ENCODE assay signal across 27 cellular contexts in the genomic region with DNA sequence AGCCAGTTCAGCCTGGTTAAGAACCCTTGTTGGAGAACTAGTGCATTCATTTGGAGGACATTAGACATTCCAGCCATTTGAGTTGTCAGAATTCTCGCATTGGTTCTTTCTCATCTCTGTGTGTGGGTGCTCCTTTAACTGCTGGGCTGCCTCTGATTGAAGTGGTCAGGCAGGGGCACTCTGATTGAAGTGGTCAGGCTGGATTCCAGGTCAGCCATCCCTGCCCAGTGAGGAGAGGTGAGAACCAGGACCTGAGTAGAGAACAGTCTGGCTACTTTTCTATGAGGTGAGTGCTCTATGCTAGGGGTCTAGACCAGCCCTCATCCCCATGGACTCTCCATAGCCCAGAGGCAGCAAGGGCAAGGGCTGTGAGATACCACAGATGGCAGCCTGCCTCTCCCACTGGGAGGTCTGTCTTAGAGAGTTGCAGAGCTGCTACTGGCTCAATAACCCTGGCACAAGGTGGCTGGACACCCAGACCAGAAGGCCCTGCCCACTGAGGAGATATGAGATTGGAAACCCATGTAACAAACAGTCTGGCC.
"Had no signal": no experiment of that assay in that cellular context is flagged by ENCODE, and none has a peak within 500 bp of the region (broad histone marks: within the 10 kb centered on the region; RNA-seq: fewer than 3 reads in every experiment).

No MANE protein-coding gene starts in this region.

- H3K27me3 Mint-ChIP-seq: activated CD4-positive, alpha-beta memory T cell treated with anti-CD3 and anti-CD28 coated beads, Interleukin-2, amount 10 ng/mL, durations not matched to agents 7 days and 5 days; activated CD4-positive, alpha-beta T cell treated with anti-CD3 and anti-CD28 coated beads for 36 hours; activated CD4-positive, alpha-beta T cell treated with anti-CD3 and anti-CD28 coated beads, Interleukin-2, amount 10 ng/mL, durations not matched to agents 7 days and 5 days; activated naive CD4-positive, alpha-beta T cell treated with anti-CD3 and anti-CD28 coated beads, Interleukin-2, amount 10 ng/mL, durations not matched to agents 7 days and 5 days; activated naive CD8-positive, alpha-beta T cell treated with anti-CD3 and anti-CD28 coated beads, Interleukin-2, amount 10 ng/mL, durations not matched to agents 7 days and 5 days; activated T-cell treated with anti-CD3 and anti-CD28 coated beads, Interleukin-2, amount 50 U/mL, for 24 hours; central memory CD8-positive, alpha-beta T cell had no signal

- ATAC-seq: activated CD4-positive, alpha-beta T cell treated with anti-CD3 and anti-CD28 coated beads for 36 hours; activated naive CD4-positive, alpha-beta T cell treated with anti-CD3 and anti-CD28 coated beads, Interleukin-2, amount 50 U/mL, for 72 hours; activated T-cell treated with anti-CD3 and anti-CD28 coated beads, Interleukin-2, amount 50 U/mL, for 72 hours; foreskin keratinocyte; gastrocnemius medialis; heart left ventricle had no signal

- H3K4me3 Mint-ChIP-seq: activated CD4-positive, alpha-beta memory T cell treated with anti-CD3 and anti-CD28 coated beads, Interleukin-2, amount 10 ng/mL, durations not matched to agents 7 days and 5 days; activated CD4-positive, alpha-beta T cell treated with anti-CD3 and anti-CD28 coated beads for 36 hours; activated CD4-positive, alpha-beta T cell treated with anti-CD3 and anti-CD28 coated beads, Interleukin-2, amount 10 ng/mL, durations not matched to agents 7 days and 5 days; activated naive CD4-positive, alpha-beta T cell treated with anti-CD3 and anti-CD28 coated beads, Interleukin-2, amount 10 ng/mL, durations not matched to agents 7 days and 5 days; activated naive CD8-positive, alpha-beta T cell treated with anti-CD3 and anti-CD28 coated beads, Interleukin-2, amount 10 ng/mL, durations not matched to agents 7 days and 5 days; activated T-cell treated with anti-CD3 and anti-CD28 coated beads, Interleukin-2, amount 50 U/mL, for 24 hours; activated T-cell treated with anti-CD3 and anti-CD28 coated beads, Interleukin-2, amount 50 U/mL, for 72 hours; central memory CD8-positive, alpha-beta T cell had no signal

- H3K4me1 Mint-ChIP-seq: activated CD4-positive, alpha-beta memory T cell treated with anti-CD3 and anti-CD28 coated beads, Interleukin-2, amount 10 ng/mL, durations not matched to agents 7 days and 5 days; activated CD4-positive, alpha-beta T cell treated with anti-CD3 and anti-CD28 coated beads for 36 hours; activated CD4-positive, alpha-beta T cell treated with anti-CD3 and anti-CD28 coated beads, Interleukin-2, amount 10 ng/mL, durations not matched to agents 7 days and 5 days; activated naive CD4-positive, alpha-beta T cell treated with anti-CD3 and anti-CD28 coated beads, Interleukin-2, amount 10 ng/mL, durations not matched to agents 7 days and 5 days; activated naive CD8-positive, alpha-beta T cell treated with anti-CD3 and anti-CD28 coated beads, Interleukin-2, amount 10 ng/mL, durations not matched to agents 7 days and 5 days; central memory CD8-positive, alpha-beta T cell had no signal

- H3K4me3 ChIP-seq: ascending aorta, esophagus muscularis mucosa, gastrocnemius medialis, heart left ventricle had no signal

- H3K4me1 ChIP-seq: ascending aorta, esophagus muscularis mucosa, foreskin keratinocyte, gastrocnemius medialis, heart left ventricle had no signal

- H3K27me3 ChIP-seq: ascending aorta, brain microvascular endothelial cell, esophagus muscularis mucosa, foreskin keratinocyte, gastrocnemius medialis, heart left ventricle had no signal

- H3K27ac ChIP-seq: ascending aorta, brain microvascular endothelial cell, esophagus muscularis mucosa, foreskin keratinocyte, gastrocnemius medialis, heart left ventricle had no signal

- H3K9me3 ChIP-seq: ascending aorta, esophagus muscularis mucosa, gastrocnemius medialis, heart left ventricle had no signal

- H3K9me3 Mint-ChIP-seq: activated CD4-positive, alpha-beta memory T cell treated with anti-CD3 and anti-CD28 coated beads, Interleukin-2, amount 10 ng/mL, durations not matched to agents 7 days and 5 days; activated CD4-positive, alpha-beta T cell treated with anti-CD3 and anti-CD28 coated beads, Interleukin-2, amount 10 ng/mL, durations not matched to agents 7 days and 5 days; activated naive CD4-positive, alpha-beta T cell treated with anti-CD3 and anti-CD28 coated beads, Interleukin-2, amount 10 ng/mL, durations not matched to agents 7 days and 5 days had no signal

- DNase-seq: activated CD4-positive, alpha-beta memory T cell treated with anti-CD3 and anti-CD28 coated beads, Interleukin-2, amount 10 ng/mL, durations not matched to agents 7 days and 5 days; activated CD4-positive, alpha-beta T cell treated with anti-CD3 and anti-CD28 coated beads for 36 hours; activated CD4-positive, alpha-beta T cell treated with anti-CD3 and anti-CD28 coated beads, Interleukin-2, amount 10 ng/mL, durations not matched to agents 7 days and 5 days; activated CD4-positive, alpha-beta T cell treated with anti-CD3 and anti-CD28 coated beads, Interleukin-2, amount 50 U/mL, for 4 hours; activated CD4-positive, CD25-positive, alpha-beta regulatory T cell; activated CD4-positive, CD25-positive, alpha-beta regulatory T cell treated with anti-CD3 and anti-CD28 coated beads, Interleukin-2, amount 50 U/mL, for 72 hours; activated CD8-positive, alpha-beta memory T cell treated with anti-CD3 and anti-CD28 coated beads, Interleukin-2, amount 50 U/mL, for 48 hours; activated gamma-delta T cell; activated naive CD4-positive, alpha-beta T cell; activated naive CD4-positive, alpha-beta T cell treated with anti-CD3 and anti-CD28 coated beads, Interleukin-2, amount 10 ng/mL, durations not matched to agents 7 days and 5 days; activated naive CD8-positive, alpha-beta T cell treated with anti-CD3 and anti-CD28 coated beads, Interleukin-2, amount 10 ng/mL, durations not matched to agents 7 days and 5 days; activated T-cell treated with anti-CD3 and anti-CD28 coated beads for 4 hours; activated T-cell treated with anti-CD3 and anti-CD28 coated beads, Interleukin-2, amount 50 U/mL, for 24 hours; activated T-cell treated with anti-CD3 and anti-CD28 coated beads, Interleukin-2, amount 50 U/mL, for 72 hours; brain microvascular endothelial cell; cortex of kidney; effector memory CD4-positive, alpha-beta T cell; erythroblast; foreskin keratinocyte; gastrocnemius medialis; glutamatergic neuron; heart left ventricle; T-helper 2 cell had no signal

- H3K36me3 Mint-ChIP-seq: activated naive CD4-positive, alpha-beta T cell treated with anti-CD3 and anti-CD28 coated beads, Interleukin-2, amount 10 ng/mL, durations not matched to agents 7 days and 5 days; activated naive CD4-positive, alpha-beta T cell treated with anti-CD3 and anti-CD28 coated beads, Interleukin-2, amount 50 U/mL, for 72 hours; activated naive CD8-positive, alpha-beta T cell treated with anti-CD3 and anti-CD28 coated beads, Interleukin-2, amount 10 ng/mL, durations not matched to agents 7 days and 5 days had no signal

- H3K27ac Mint-ChIP-seq: activated CD4-positive, alpha-beta memory T cell treated with anti-CD3 and anti-CD28 coated beads, Interleukin-2, amount 10 ng/mL, durations not matched to agents 7 days and 5 days; activated CD4-positive, alpha-beta T cell treated with anti-CD3 and anti-CD28 coated beads for 36 hours; activated CD4-positive, alpha-beta T cell treated with anti-CD3 and anti-CD28 coated beads, Interleukin-2, amount 10 ng/mL, durations not matched to agents 7 days and 5 days; activated naive CD4-positive, alpha-beta T cell treated with anti-CD3 and anti-CD28 coated beads, Interleukin-2, amount 10 ng/mL, durations not matched to agents 7 days and 5 days; activated naive CD4-positive, alpha-beta T cell treated with anti-CD3 and anti-CD28 coated beads, Interleukin-2, amount 50 U/mL, for 72 hours; activated naive CD8-positive, alpha-beta T cell treated with anti-CD3 and anti-CD28 coated beads, Interleukin-2, amount 10 ng/mL, durations not matched to agents 7 days and 5 days; activated T-cell treated with anti-CD3 and anti-CD28 coated beads, Interleukin-2, amount 50 U/mL, for 24 hours; activated T-cell treated with anti-CD3 and anti-CD28 coated beads, Interleukin-2, amount 50 U/mL, for 72 hours had no signal

- H3K36me3 ChIP-seq: ascending aorta, brain microvascular endothelial cell, esophagus muscularis mucosa, gastrocnemius medialis, heart left ventricle had no signal
